ENCODE assay signal across 1 cellular context in the genomic region with DNA sequence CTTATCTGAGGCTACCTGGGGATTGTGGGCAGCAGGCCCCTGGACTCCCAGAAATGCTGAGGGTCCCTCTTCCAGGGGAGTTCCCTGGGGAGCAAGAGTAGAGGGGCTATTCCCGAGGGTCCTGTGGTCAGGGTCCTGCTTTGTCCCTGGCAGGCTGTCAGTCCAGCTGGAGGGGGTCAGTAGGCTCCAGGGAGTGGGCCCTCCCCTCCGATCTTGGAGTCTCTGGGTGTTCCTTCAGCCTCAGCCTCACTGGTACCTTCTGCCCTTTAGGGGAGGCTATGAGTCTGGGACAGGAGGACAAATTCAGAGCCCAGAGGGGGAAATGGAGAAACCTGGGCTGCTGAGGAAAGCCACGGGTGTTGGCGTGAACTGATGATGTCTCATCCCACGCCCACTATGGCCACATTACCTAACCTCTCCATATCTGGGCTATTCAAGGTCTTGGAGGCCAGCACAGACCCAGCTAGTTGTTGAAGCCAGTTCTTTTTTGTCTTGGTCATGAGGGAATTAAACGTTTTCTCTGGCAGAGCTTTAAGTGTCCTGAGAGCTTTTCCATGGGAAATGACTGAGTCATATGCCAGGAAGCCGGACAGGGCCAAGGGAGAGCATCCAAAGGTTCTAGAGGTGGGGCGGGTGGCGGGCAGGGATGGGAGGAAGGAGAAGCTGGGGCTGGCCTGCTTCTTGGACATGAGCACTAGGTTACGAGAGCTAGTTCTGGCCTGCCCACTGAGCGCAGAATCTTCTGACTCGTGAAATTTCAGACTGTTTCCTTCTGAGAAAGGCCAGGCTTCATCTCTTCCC.
TF ChIP-seq lines count a peak whose summit lies in the region.

No MANE protein-coding gene starts in this region.

TF ChIP-seq in HCT116, 20 proteins besides CTCF, POLR2A, EP300 and RAD21 (continued from another document):
- no peak for TF ChIP-seq ZNF274 (IDR thresholded peaks at IDR 0.05; ENCODE audit: low read depth, low read length)
- TF ChIP-seq, protein P1, sequence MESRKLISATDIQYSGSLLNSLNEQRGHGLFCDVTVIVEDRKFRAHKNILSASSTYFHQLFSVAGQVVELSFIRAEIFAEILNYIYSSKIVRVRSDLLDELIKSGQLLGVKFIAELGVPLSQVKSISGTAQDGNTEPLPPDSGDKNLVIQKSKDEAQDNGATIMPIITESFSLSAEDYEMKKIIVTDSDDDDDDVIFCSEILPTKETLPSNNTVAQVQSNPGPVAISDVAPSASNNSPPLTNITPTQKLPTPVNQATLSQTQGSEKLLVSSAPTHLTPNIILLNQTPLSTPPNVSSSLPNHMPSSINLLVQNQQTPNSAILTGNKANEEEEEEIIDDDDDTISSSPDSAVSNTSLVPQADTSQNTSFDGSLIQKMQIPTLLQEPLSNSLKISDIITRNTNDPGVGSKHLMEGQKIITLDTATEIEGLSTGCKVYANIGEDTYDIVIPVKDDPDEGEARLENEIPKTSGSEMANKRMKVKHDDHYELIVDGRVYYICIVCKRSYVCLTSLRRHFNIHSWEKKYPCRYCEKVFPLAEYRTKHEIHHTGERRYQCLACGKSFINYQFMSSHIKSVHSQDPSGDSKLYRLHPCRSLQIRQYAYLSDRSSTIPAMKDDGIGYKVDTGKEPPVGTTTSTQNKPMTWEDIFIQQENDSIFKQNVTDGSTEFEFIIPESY (IDR thresholded peaks at IDR 0.05; ENCODE audit: extremely low read depth, insufficient replicate concordance, low read length), result no peak
- TF ChIP-seq, protein P2, sequence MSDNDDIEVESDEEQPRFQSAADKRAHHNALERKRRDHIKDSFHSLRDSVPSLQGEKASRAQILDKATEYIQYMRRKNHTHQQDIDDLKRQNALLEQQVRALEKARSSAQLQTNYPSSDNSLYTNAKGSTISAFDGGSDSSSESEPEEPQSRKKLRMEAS (IDR thresholded peaks at IDR 0.05), result no peak
- no peak for TF ChIP-seq EZH2 (IDR thresholded peaks at IDR 0.05)
- no peak for TF ChIP-seq SP1 (IDR thresholded peaks at IDR 0.05; ENCODE audit: low read depth)
- TF ChIP-seq TCF7L2 (IDR thresholded peaks at IDR 0.05; ENCODE audit: borderline replicate concordance, extremely low read depth, insufficient read depth, insufficient read length), result no peak
- TF ChIP-seq, protein P3, sequence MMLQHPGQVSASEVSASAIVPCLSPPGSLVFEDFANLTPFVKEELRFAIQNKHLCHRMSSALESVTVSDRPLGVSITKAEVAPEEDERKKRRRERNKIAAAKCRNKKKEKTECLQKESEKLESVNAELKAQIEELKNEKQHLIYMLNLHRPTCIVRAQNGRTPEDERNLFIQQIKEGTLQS (IDR thresholded peaks at IDR 0.05), result no peak
- TF ChIP-seq ELF1 (IDR thresholded peaks at IDR 0.05; ENCODE audit: borderline replicate concordance, low read depth), result no peak
- no peak for TF ChIP-seq SIN3A (IDR thresholded peaks at IDR 0.05; ENCODE audit: low read depth)
- TF ChIP-seq, protein P4, sequence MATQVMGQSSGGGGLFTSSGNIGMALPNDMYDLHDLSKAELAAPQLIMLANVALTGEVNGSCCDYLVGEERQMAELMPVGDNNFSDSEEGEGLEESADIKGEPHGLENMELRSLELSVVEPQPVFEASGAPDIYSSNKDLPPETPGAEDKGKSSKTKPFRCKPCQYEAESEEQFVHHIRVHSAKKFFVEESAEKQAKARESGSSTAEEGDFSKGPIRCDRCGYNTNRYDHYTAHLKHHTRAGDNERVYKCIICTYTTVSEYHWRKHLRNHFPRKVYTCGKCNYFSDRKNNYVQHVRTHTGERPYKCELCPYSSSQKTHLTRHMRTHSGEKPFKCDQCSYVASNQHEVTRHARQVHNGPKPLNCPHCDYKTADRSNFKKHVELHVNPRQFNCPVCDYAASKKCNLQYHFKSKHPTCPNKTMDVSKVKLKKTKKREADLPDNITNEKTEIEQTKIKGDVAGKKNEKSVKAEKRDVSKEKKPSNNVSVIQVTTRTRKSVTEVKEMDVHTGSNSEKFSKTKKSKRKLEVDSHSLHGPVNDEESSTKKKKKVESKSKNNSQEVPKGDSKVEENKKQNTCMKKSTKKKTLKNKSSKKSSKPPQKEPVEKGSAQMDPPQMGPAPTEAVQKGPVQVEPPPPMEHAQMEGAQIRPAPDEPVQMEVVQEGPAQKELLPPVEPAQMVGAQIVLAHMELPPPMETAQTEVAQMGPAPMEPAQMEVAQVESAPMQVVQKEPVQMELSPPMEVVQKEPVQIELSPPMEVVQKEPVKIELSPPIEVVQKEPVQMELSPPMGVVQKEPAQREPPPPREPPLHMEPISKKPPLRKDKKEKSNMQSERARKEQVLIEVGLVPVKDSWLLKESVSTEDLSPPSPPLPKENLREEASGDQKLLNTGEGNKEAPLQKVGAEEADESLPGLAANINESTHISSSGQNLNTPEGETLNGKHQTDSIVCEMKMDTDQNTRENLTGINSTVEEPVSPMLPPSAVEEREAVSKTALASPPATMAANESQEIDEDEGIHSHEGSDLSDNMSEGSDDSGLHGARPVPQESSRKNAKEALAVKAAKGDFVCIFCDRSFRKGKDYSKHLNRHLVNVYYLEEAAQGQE (IDR thresholded peaks at IDR 0.05; ENCODE audit: low read depth), result no peak
- TF ChIP-seq POLR2AphosphoS5 (IDR thresholded peaks at IDR 0.05; ENCODE audit: low read depth, low read length), result no peak
- TF ChIP-seq SRF (IDR thresholded peaks at IDR 0.05; ENCODE audit: low read depth), result no peak
